In the genomic region with DNA sequence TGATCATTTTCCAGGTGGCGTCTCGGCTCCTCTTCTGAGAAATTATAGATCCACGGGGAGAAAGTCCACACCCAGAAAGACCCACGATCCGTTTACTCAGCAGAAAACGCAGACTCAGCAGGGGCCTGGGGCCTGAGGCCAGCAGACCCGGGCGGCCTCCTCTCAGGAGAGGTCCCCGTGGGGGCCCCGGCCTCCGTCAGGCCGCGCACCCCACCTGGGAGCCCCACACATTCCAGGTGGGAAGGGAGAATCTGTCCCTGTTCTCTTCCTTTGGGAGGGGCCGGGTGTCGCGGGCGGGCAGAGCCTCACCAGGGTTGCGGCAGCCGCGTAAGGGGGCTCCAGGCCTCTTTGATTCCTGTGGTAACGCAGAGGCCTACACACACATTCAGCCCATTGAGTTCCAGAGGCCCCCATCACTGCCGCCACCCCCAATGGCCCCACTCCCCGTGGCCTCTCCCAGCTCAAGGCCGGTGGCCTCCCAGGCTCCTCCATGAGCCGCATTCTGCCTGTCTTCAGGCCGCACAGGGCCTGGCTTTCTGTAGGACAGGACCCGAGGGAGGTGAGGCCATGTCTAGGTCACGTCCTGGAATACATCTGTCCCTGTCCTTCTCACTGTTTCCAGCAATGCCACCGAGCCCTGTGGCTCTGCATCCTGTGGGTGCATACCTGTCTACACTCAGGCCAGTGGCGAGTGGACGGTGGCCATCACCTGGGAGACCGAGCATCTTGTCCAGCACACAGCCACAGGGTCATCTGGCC, we compare ENCODE assay signal across 22 cellular contexts. TPM values are rescaled to one million over a fixed set of nuclear protein-coding genes. Genes with fewer than 3 reads are reported as not detected.
"Had no signal": no experiment of that assay in that cellular context is flagged by ENCODE, and none has a peak within 500 bp of the region (broad histone marks: within the 10 kb centered on the region; RNA-seq: fewer than 3 reads in every experiment).

No MANE protein-coding gene starts in this region.

- H3K27ac Mint-ChIP-seq: activated B cell treated with CpG ODN at 0.5 μM for 24 hours; activated CD4-positive, alpha-beta T cell treated with anti-CD3 and anti-CD28 coated beads, Interleukin-2, amount 10 ng/mL, durations not matched to agents 7 days and 5 days; activated CD8-positive, alpha-beta T cell treated with anti-CD3 and anti-CD28 coated beads, Interleukin-2, amount 10 ng/mL, durations not matched to agents 7 days and 5 days; effector memory CD8-positive, alpha-beta T cell; T-cell had no signal

- H3K4me1 ChIP-seq: sigmoid colon had no signal

- H3K4me1 Mint-ChIP-seq: activated B cell treated with CpG ODN at 0.5 μM for 24 hours; activated CD4-positive, alpha-beta T cell treated with anti-CD3 and anti-CD28 coated beads, Interleukin-2, amount 10 ng/mL, durations not matched to agents 7 days and 5 days; neural crest cell; T-cell had no signal

- H3K27me3 Mint-ChIP-seq: activated B cell treated with CpG ODN at 0.5 μM for 24 hours; activated CD4-positive, alpha-beta T cell treated with anti-CD3 and anti-CD28 coated beads, Interleukin-2, amount 10 ng/mL, durations not matched to agents 7 days and 5 days; effector memory CD8-positive, alpha-beta T cell; T-cell had no signal

- H3K9me3 ChIP-seq: sigmoid colon had no signal

- H3K4me3 Mint-ChIP-seq: activated B cell treated with CpG ODN at 0.5 μM for 24 hours; activated CD4-positive, alpha-beta T cell treated with anti-CD3 and anti-CD28 coated beads, Interleukin-2, amount 10 ng/mL, durations not matched to agents 7 days and 5 days; activated CD8-positive, alpha-beta T cell treated with anti-CD3 and anti-CD28 coated beads, Interleukin-2, amount 10 ng/mL, durations not matched to agents 7 days and 5 days; effector memory CD8-positive, alpha-beta T cell; neural crest cell; T-cell had no signal

- H3K27ac ChIP-seq: esophagus squamous epithelium, sigmoid colon, tibial artery had no signal

- H3K9me3 Mint-ChIP-seq: effector memory CD8-positive, alpha-beta T cell; neural crest cell had no signal

- H3K27me3 ChIP-seq: esophagus squamous epithelium, sigmoid colon, tibial artery had no signal

- H3K4me3 ChIP-seq: esophagus squamous epithelium, sigmoid colon, tibial artery had no signal

- ATAC-seq: activated CD8-positive, alpha-beta T cell treated with anti-CD3 and anti-CD28 coated beads, Interleukin-2, amount 10 ng/mL, durations not matched to agents 7 days and 5 days; effector memory CD8-positive, alpha-beta T cell; SK-N-SH treated with all-trans-retinoic acid at 6 μM for 48 hours; T-cell had no signal

- DNase-seq: activated B cell treated with CpG ODN at 0.5 μM for 24 hours; activated CD4-positive, alpha-beta T cell treated with anti-CD3 and anti-CD28 coated beads, Interleukin-2, amount 10 ng/mL, durations not matched to agents 7 days and 5 days; activated CD8-positive, alpha-beta memory T cell treated with anti-CD3 and anti-CD28 coated beads, Interleukin-2, amount 50 U/mL, for 4 hours; activated CD8-positive, alpha-beta T cell treated with anti-CD3 and anti-CD28 coated beads, Interleukin-2, amount 10 ng/mL, durations not matched to agents 7 days and 5 days; activated effector memory CD4-positive, alpha-beta T cell treated with anti-CD3 and anti-CD28 coated beads, Interleukin-2, amount 50 U/mL, for 16 hours; activated naive CD4-positive, alpha-beta T cell treated with anti-CD3 and anti-CD28 coated beads, Interleukin-2, amount 50 U/mL, for 16 hours; activated T-cell treated with anti-CD3 and anti-CD28 coated beads, Interleukin-2, amount 50 U/mL, for 48 hours; dermis blood vessel endothelial cell; effector memory CD8-positive, alpha-beta T cell; esophagus squamous epithelium; left colon; mammary epithelial cell; stimulated activated naive CD4-positive, alpha-beta T cell treated with Interleukin-2 at 50 U/mL for 16 hours; substantia nigra; T-cell; T-helper 9 cell had no signal

RNA-seq across cellular contexts. Expression of a gene that starts 1.6 kb away (rescaled TPM):
- total RNA-seq: activated B cell treated with CpG ODN at 0.5 μM for 24 hours, dermis blood vessel endothelial cell, esophagus squamous epithelium, mammary epithelial cell, myocyte, pulmonary artery endothelial cell had no signal
- polyA plus RNA-seq: mammary epithelial cell had no signal
